In the genomic region with DNA sequence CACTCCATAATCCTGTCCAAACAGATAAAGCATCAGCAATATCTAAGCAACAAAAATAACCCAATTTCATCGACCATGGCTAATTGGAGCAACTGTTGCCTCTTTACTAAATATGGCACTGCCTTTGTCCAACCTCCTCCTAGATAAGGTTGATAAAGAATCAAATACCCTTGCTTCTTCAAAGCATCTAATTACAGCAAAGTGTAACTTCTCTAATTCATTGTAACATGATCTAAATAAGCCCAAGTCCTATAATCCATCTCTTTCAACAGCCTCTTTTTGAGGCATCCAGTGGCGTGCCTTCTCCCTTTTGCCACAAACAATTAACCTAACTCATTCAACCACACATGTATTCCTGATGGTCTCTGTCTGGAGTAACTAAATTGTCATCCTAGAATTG, we compare ENCODE assay signal across 13 cellular contexts.
"Had no signal": no experiment of that assay in that cellular context is flagged by ENCODE, and none has a peak within 500 bp of the region (broad histone marks: within the 10 kb centered on the region; RNA-seq: fewer than 3 reads in every experiment).

No MANE protein-coding gene starts in this region.

- H3K27me3 Mint-ChIP-seq: activated CD8-positive, alpha-beta T cell treated with anti-CD3 and anti-CD28 coated beads for 36 hours; activated naive CD8-positive, alpha-beta T cell treated with anti-CD3 and anti-CD28 coated beads, Interleukin-2, amount 50 U/mL, for 24 hours; naive thymus-derived CD4-positive, alpha-beta T cell had no signal

- H3K4me3 ChIP-seq: cardiac muscle cell, esophagus squamous epithelium had no signal

- H3K27ac ChIP-seq: cardiac muscle cell, esophagus squamous epithelium, VCaP had no signal

- DNase-seq: activated CD8-positive, alpha-beta memory T cell treated with anti-CD3 and anti-CD28 coated beads, Interleukin-2, amount 50 U/mL, for 4 hours; activated CD8-positive, alpha-beta T cell treated with anti-CD3 and anti-CD28 coated beads for 36 hours; activated naive CD8-positive, alpha-beta T cell treated with anti-CD3 and anti-CD28 coated beads, Interleukin-2, amount 50 U/mL, for 24 hours; esophagus squamous epithelium; foreskin fibroblast; glutamatergic neuron; left cardiac atrium; naive thymus-derived CD4-positive, alpha-beta T cell; posterior cingulate gyrus; right cardiac atrium; small intestine had no signal

- H3K9me3 ChIP-seq: esophagus squamous epithelium had no signal

- H3K36me3 Mint-ChIP-seq: naive thymus-derived CD4-positive, alpha-beta T cell had no signal

- H3K27ac Mint-ChIP-seq: activated CD8-positive, alpha-beta T cell treated with anti-CD3 and anti-CD28 coated beads for 36 hours; activated naive CD8-positive, alpha-beta T cell treated with anti-CD3 and anti-CD28 coated beads, Interleukin-2, amount 50 U/mL, for 24 hours; naive thymus-derived CD4-positive, alpha-beta T cell had no signal

- H3K27me3 ChIP-seq: cardiac muscle cell, esophagus squamous epithelium had no signal

- H3K36me3 ChIP-seq: cardiac muscle cell, esophagus squamous epithelium had no signal

- H3K4me1 Mint-ChIP-seq: activated naive CD8-positive, alpha-beta T cell treated with anti-CD3 and anti-CD28 coated beads, Interleukin-2, amount 50 U/mL, for 24 hours; naive thymus-derived CD4-positive, alpha-beta T cell had no signal

- H3K4me3 Mint-ChIP-seq: activated CD8-positive, alpha-beta T cell treated with anti-CD3 and anti-CD28 coated beads for 36 hours; activated naive CD8-positive, alpha-beta T cell treated with anti-CD3 and anti-CD28 coated beads, Interleukin-2, amount 50 U/mL, for 24 hours; naive thymus-derived CD4-positive, alpha-beta T cell had no signal

- H3K4me1 ChIP-seq: esophagus squamous epithelium had no signal

- ATAC-seq: activated CD8-positive, alpha-beta T cell treated with anti-CD3 and anti-CD28 coated beads for 36 hours; activated naive CD8-positive, alpha-beta T cell treated with anti-CD3 and anti-CD28 coated beads, Interleukin-2, amount 50 U/mL, for 24 hours; left cardiac atrium; naive thymus-derived CD4-positive, alpha-beta T cell; right cardiac atrium had no signal

- H3K9me3 Mint-ChIP-seq: activated naive CD8-positive, alpha-beta T cell treated with anti-CD3 and anti-CD28 coated beads, Interleukin-2, amount 50 U/mL, for 24 hours had no signal
